29 cellular contexts compared by ENCODE assay signal in the genomic region with DNA sequence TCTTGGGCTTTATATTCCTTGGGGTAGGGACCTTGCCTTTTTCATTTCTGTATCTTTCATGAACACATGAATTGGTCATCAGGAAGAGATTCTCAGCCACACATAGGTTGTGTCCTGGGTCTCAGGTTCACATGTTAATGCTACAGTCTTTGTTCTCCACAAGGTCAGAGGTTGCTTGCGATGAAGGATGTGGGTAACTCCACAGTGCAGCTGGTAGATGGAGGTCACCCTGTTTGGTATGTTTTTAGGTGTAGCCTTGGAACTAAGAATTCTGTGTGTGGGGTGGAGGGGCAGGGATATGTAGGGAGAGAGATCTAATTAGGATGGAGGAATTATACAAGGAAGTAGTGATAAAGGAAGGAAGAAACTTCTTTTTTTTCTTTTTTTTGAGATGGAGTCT.
"Had no signal": no experiment of that assay in that cellular context is flagged by ENCODE, and none has a peak within 500 bp of the region (broad histone marks: within the 10 kb centered on the region; RNA-seq: fewer than 3 reads in every experiment).

No MANE protein-coding gene starts in this region.

- H3K36me3 Mint-ChIP-seq: activated naive CD8-positive, alpha-beta T cell had no signal

- H3K9me3 Mint-ChIP-seq: activated CD4-positive, alpha-beta memory T cell treated with anti-CD3 and anti-CD28 coated beads, Interleukin-2, amount 10 ng/mL, durations not matched to agents 7 days and 5 days; activated CD4-positive, alpha-beta T cell treated with anti-CD3 and anti-CD28 coated beads, Interleukin-2, amount 10 ng/mL, durations not matched to agents 7 days and 5 days; activated naive CD4-positive, alpha-beta T cell treated with anti-CD3 and anti-CD28 coated beads for 36 hours; activated T-cell treated with anti-CD3 and anti-CD28 coated beads, Interleukin-2, amount 50 U/mL, for 4 hours; T-cell had no signal

- H3K27ac Mint-ChIP-seq: activated CD4-positive, alpha-beta memory T cell treated with anti-CD3 and anti-CD28 coated beads, Interleukin-2, amount 10 ng/mL, durations not matched to agents 7 days and 5 days; activated CD4-positive, alpha-beta T cell treated with anti-CD3 and anti-CD28 coated beads, Interleukin-2, amount 10 ng/mL, durations not matched to agents 7 days and 5 days; activated naive CD4-positive, alpha-beta T cell treated with anti-CD3 and anti-CD28 coated beads for 36 hours; activated naive CD8-positive, alpha-beta T cell; T-cell had no signal

- H3K27me3 Mint-ChIP-seq: activated CD4-positive, alpha-beta memory T cell treated with anti-CD3 and anti-CD28 coated beads, Interleukin-2, amount 10 ng/mL, durations not matched to agents 7 days and 5 days; activated CD4-positive, alpha-beta T cell treated with anti-CD3 and anti-CD28 coated beads, Interleukin-2, amount 10 ng/mL, durations not matched to agents 7 days and 5 days; activated naive CD8-positive, alpha-beta T cell; T-cell had no signal

- DNase-seq: activated CD4-positive, alpha-beta memory T cell treated with anti-CD3 and anti-CD28 coated beads, Interleukin-2, amount 10 ng/mL, durations not matched to agents 7 days and 5 days; activated CD4-positive, alpha-beta T cell treated with anti-CD3 and anti-CD28 coated beads, Interleukin-2, amount 10 ng/mL, durations not matched to agents 7 days and 5 days; activated CD4-positive, CD25-positive, alpha-beta regulatory T cell; activated gamma-delta T cell; activated naive CD4-positive, alpha-beta T cell treated with anti-CD3 and anti-CD28 coated beads for 36 hours; activated T-cell treated with anti-CD3 and anti-CD28 coated beads, Interleukin-2, amount 50 U/mL, for 4 hours; adrenal gland; anterior cingulate cortex; MG63; MV-4-11; NCI-H1092 treated with DMSO at 0.1 percent for 48 hours; NCI-H1417 treated with DMSO at 0.1 percent for 48 hours; NCI-H1694; NCI-H2029; NCI-H2107; NCI-H2171 treated with DMSO at 0.1 percent for 48 hours; NCI-H226; NCI-H526 treated with DMSO at 0.1 percent for 48 hours; NCI-H82; OCI-M1; RPMI8226; T-cell; T-helper 2 cell; T1000 had no signal

- H3K4me3 ChIP-seq: adrenal gland, MG63, SK-N-MC had no signal

- H3K27me3 ChIP-seq: adrenal gland, MG63 had no signal

- H3K27ac ChIP-seq: adrenal gland, SK-N-MC, VCaP had no signal

- H3K36me3 ChIP-seq: adrenal gland, MG63 had no signal

- H3K9me3 ChIP-seq: adrenal gland, MG63 had no signal

- ATAC-seq: activated T-cell treated with anti-CD3 and anti-CD28 coated beads, Interleukin-2, amount 50 U/mL, for 4 hours; Panc1; Right ventricle myocardium inferior; T-cell had no signal

- H3K4me1 ChIP-seq: adrenal gland had no signal

- H3K4me3 Mint-ChIP-seq: activated CD4-positive, alpha-beta memory T cell treated with anti-CD3 and anti-CD28 coated beads, Interleukin-2, amount 10 ng/mL, durations not matched to agents 7 days and 5 days; activated CD4-positive, alpha-beta T cell treated with anti-CD3 and anti-CD28 coated beads, Interleukin-2, amount 10 ng/mL, durations not matched to agents 7 days and 5 days; activated naive CD4-positive, alpha-beta T cell treated with anti-CD3 and anti-CD28 coated beads for 36 hours; activated naive CD8-positive, alpha-beta T cell; activated T-cell treated with anti-CD3 and anti-CD28 coated beads, Interleukin-2, amount 50 U/mL, for 4 hours; T-cell had no signal
